In genomic region chr16:79980650-79981521, GRCh38 we compare ENCODE assay signal across 22 cellular contexts.
DNase-seq lines count a peak whose midpoint lies in the region; ATAC-seq, FAIRE-seq and TF ChIP-seq lines count a peak whose summit lies in the region.
"Had no signal": no experiment of that assay in that cellular context is flagged by ENCODE, and none has a peak within 500 bp of the region (broad histone marks: within the 10 kb centered on the region; RNA-seq: fewer than 3 reads in every experiment).

No MANE protein-coding gene starts in this region.

- in situ Hi-C loops in HAP-1 (cut with MboI; ENCODE audit: low sequenced_read_pairs) (no loop called here), gastrocnemius medialis (cut with MboI; ENCODE audit: low sequenced_read_pairs in 4 of 4) (no loop called here)

- no peaks in the 10 kb centered on the region for H3K9me3 ChIP-seq in HAP-1
- H3K9me3 ChIP-seq in small intestine (ENCODE audit: control insufficient read depth, low read depth): no peaks in the 10 kb centered on the region
- no peaks in the 10 kb centered on the region for H3K9me3 ChIP-seq in gastrocnemius medialis
- H3K9me3 ChIP-seq: Caco-2, left ventricle myocardium inferior, transverse colon had no signal

- no peak overlapping the region for H3K27ac ChIP-seq in small intestine (ENCODE audit: low read depth in 1 of 2, low read length in 1 of 2)
- no peak overlapping the region for H3K27ac ChIP-seq in gastrocnemius medialis
- H3K27ac ChIP-seq: left ventricle myocardium inferior, transverse colon had no signal

- intact Hi-C loops in gastrocnemius medialis (cut with DNase I; ENCODE audit: low total_unique reads): no loop called here

- no peak for ATAC-seq in GM18502 (IDR thresholded peaks at IDR 0.05; ENCODE audit: poor library complexity, unreplicated experiment)
- ATAC-seq in gastrocnemius medialis: no peak
- ATAC-seq: activated CD4-positive, alpha-beta T cell treated with anti-CD3 and anti-CD28 coated beads for 36 hours; activated naive CD8-positive, alpha-beta T cell treated with anti-CD3 and anti-CD28 coated beads, Interleukin-2, amount 50 U/mL, for 24 hours; activated T-helper 17 cell treated with anti-CD3 and anti-CD28 coated beads, Interleukin-2, amount 50 U/mL, for 72 hours had no signal

- H3K27me3 ChIP-seq in HAP-1 (ENCODE audit: low read depth) (no peaks in the 10 kb centered on the region), small intestine (ENCODE audit: control insufficient read depth in 2 of 2, insufficient read depth in 2 of 2, low read length in 2 of 2) (no peaks in the 10 kb centered on the region), gastrocnemius medialis (no peaks in the 10 kb centered on the region)
- H3K27me3 ChIP-seq: transverse colon had no signal

- WGBS in small intestine, 3 donors: 77 to 85% (median 79%) methylated on average over 11 of the region's 11 CpGs

- DNase-seq in HAP-1 (ENCODE audit: low spot score in 2 of 2) (peak; percentile 80 to 96), anterior cingulate cortex (lab: John Stamatoyannopoulos, UW) (peak in 49 of 58 donors; percentile 2 to 86 (median 56)), kidney tubule cell (ENCODE audit: low spot score) (peak; percentile 8), small intestine (peak; percentile 20), DMS153 (lab: John Stamatoyannopoulos, UW) (no peak), HK-2 (ENCODE audit: unreplicated experiment) (no peak), gastrocnemius medialis (no peak)
- DNase-seq: activated CD4-positive, alpha-beta T cell treated with anti-CD3 and anti-CD28 coated beads for 36 hours; activated naive CD8-positive, alpha-beta T cell treated with anti-CD3 and anti-CD28 coated beads, Interleukin-2, amount 50 U/mL, for 24 hours; AML-193; Caco-2; left ventricle myocardium inferior; NCI-H1694; NCI-H345; stimulated activated CD4-positive, alpha-beta T cell treated with anti-CD3 and anti-CD28 coated beads, Interleukin-1b, Interleukin-23, amount 100 ng/mL, for 48 hours; stimulated activated naive CD4-positive, alpha-beta T cell; transverse colon had no signal

- TF ChIP-seq POLR2A in gastrocnemius medialis (IDR thresholded peaks at IDR 0.05): no peak

- no peak for FAIRE-seq in small intestine (lab: Jason Lieb, UNC)
- FAIRE-seq: GM19239, H54, TTC549 had no signal

- no peak for TF ChIP-seq CTCF in gastrocnemius medialis (IDR thresholded peaks at IDR 0.05 in 4 of 5, conservative IDR thresholded peaks at IDR 0.05 in 1 of 5)

- H3K4me3 ChIP-seq in HAP-1 (no peak overlapping the region), small intestine (ENCODE audit: low read depth in 1 of 2, low read length in 2 of 2) (no peak overlapping the region), gastrocnemius medialis (no peak overlapping the region)
- H3K4me3 ChIP-seq: left ventricle myocardium inferior, transverse colon had no signal

- H3K4me1 ChIP-seq in HAP-1 (peaks cover 13% of the 10 kb centered on the region), small intestine (ENCODE audit: control insufficient read depth in 2 of 2, insufficient read depth in 1 of 2, low read depth in 1 of 2, low read length in 1 of 2) (no peaks in the 10 kb centered on the region), gastrocnemius medialis (no peaks in the 10 kb centered on the region)
- H3K4me1 ChIP-seq: Caco-2, left ventricle myocardium inferior, transverse colon had no signal

- H3K36me3 ChIP-seq in HAP-1 (replicated peaks): no peaks in the 10 kb centered on the region
- no peaks in the 10 kb centered on the region for H3K36me3 ChIP-seq in small intestine (ENCODE audit: control insufficient read depth in 2 of 2, insufficient read depth in 2 of 2, low read length in 2 of 2)
- H3K36me3 ChIP-seq in gastrocnemius medialis: no peaks in the 10 kb centered on the region
- H3K36me3 ChIP-seq: left ventricle myocardium inferior, transverse colon had no signal

Comparison
In these comparisons a context has a peak if more than half of its experiments do, and no peak if none do; other contexts are left out.
1. DNase-seq: peak in HAP-1 (2 of 2), anterior cingulate cortex (49 of 58), kidney tubule cell (single experiment) and small intestine (single experiment); none in DMS153 (single experiment), HK-2 (single experiment) and gastrocnemius medialis (0 of 2).